ENCODE assay signal across 25 cellular contexts in the genomic region with DNA sequence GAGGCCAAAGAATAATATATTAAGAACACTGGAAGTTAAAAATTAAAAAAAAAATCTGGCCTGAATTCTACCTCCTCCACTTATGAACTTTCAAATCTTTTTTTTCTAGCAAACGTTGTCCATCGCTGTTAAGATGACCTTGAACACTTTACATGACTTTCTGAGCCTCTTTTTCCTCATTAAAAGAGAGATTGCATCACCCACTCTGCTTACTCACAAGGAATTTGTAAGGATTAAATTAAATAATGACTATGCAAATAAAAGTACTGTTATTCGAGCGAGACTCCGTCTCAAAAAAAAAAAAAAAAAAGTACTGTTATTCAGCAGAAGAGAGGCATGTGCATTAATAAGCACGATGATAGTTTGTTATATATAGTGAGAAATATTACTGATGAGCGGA.
DNase-seq lines count a peak whose midpoint lies in the region; ATAC-seq and TF ChIP-seq lines count a peak whose summit lies in the region.
"Had no signal": no experiment of that assay in that cellular context is flagged by ENCODE, and none has a peak within 500 bp of the region (broad histone marks: within the 10 kb centered on the region; RNA-seq: fewer than 3 reads in every experiment).

No MANE protein-coding gene starts in this region.

- H3K27ac Mint-ChIP-seq in mesothelial cell of epicardium, result no peak overlapping the region
- H3K27ac Mint-ChIP-seq: activated B cell treated with CpG ODN at 0.5 μM for 24 hours; CD4-positive, alpha-beta memory T cell; T-helper 2 cell treated with Interferon-gamma antibody and Interleukin-4, amounts not matched to agents 5 μg/mL and 100 μg/mL, for 36 hours had no signal

- ATAC-seq in HG02678 (IDR thresholded peaks at IDR 0.05; ENCODE audit: unreplicated experiment) (no peak), GM21737 (IDR thresholded peaks at IDR 0.05; ENCODE audit: unreplicated experiment) (no peak)
- ATAC-seq: activated T-cell treated with anti-CD3 and anti-CD28 coated beads, Interleukin-2, amount 50 U/mL, for 4 hours had no signal

- H3K27me3 Mint-ChIP-seq in mesothelial cell of epicardium (ENCODE audit: low read depth), result no peaks in the 10 kb centered on the region

- DNase-seq in AG08395 (ENCODE audit: low spot score), result peak; percentile 21
- peak; percentile 64 for DNase-seq in HCEC 1CT
- peak; percentile 18 to 40 for DNase-seq in cardiac fibroblast (ENCODE audit: low read depth in 2 of 2)
- DNase-seq in iris pigment epithelial cell (ENCODE audit: low read depth), result peak; percentile 80
- no peak for DNase-seq in hepatic stellate cell (ENCODE audit: low spot score)
- DNase-seq in mesothelial cell of epicardium (ENCODE audit: low spot score in 2 of 2, unreplicated experiment in 2 of 2), result no peak
- DNase-seq: ACHN; activated B cell treated with CpG ODN at 0.5 μM for 24 hours; activated naive CD4-positive, alpha-beta T cell treated with Interleukin-2 at 50 U/mL for 16 hours; activated T-cell treated with anti-CD3 and anti-CD28 coated beads, Interleukin-2, amount 50 U/mL, for 4 hours; CD4-positive, alpha-beta memory T cell; GF-D8; GOT3; kidney; NCI-H1417; NCI-H2107; NCI-H510A; NK-92 treated with Interleukin-12 subunit alpha and Interleukin-12 subunit beta, amount 100 ng/mL, for 24 hours; nucleus accumbens had no signal

- H3K9me3 Mint-ChIP-seq in mesothelial cell of epicardium, result no peaks in the 10 kb centered on the region
- H3K9me3 Mint-ChIP-seq: activated B cell treated with CpG ODN at 0.5 μM for 24 hours; activated T-cell treated with anti-CD3 and anti-CD28 coated beads, Interleukin-2, amount 50 U/mL, for 4 hours; T-helper 2 cell treated with Interferon-gamma antibody and Interleukin-4, amounts not matched to agents 5 μg/mL and 100 μg/mL, for 36 hours had no signal

- H3K4me1 Mint-ChIP-seq in mesothelial cell of epicardium, result peaks cover 30% of the 10 kb centered on the region
- H3K4me1 Mint-ChIP-seq: activated B cell treated with CpG ODN at 0.5 μM for 24 hours; CD4-positive, alpha-beta memory T cell had no signal

- no peaks in the 10 kb centered on the region for H3K36me3 Mint-ChIP-seq in mesothelial cell of epicardium
- H3K36me3 Mint-ChIP-seq: CD4-positive, alpha-beta memory T cell had no signal

- no peak overlapping the region for H3K4me3 ChIP-seq in cardiac fibroblast (replicated peaks in 1 of 2; ENCODE audit: low read depth in 2 of 2, low read length in 2 of 2)
- H3K4me3 ChIP-seq: ascending aorta, lung, right atrium auricular region had no signal

- no peak for TF ChIP-seq CTCF in cardiac fibroblast (IDR thresholded peaks at IDR 0.05; ENCODE audit: low read depth, low read length)
- no peak for TF ChIP-seq CTCF in mesothelial cell of epicardium (IDR thresholded peaks at IDR 0.05; ENCODE audit: unreplicated experiment)

- H3K4me3 Mint-ChIP-seq in mesothelial cell of epicardium, result no peak overlapping the region
- H3K4me3 Mint-ChIP-seq: activated B cell treated with CpG ODN at 0.5 μM for 24 hours; activated T-cell treated with anti-CD3 and anti-CD28 coated beads, Interleukin-2, amount 50 U/mL, for 4 hours; CD4-positive, alpha-beta memory T cell; T-helper 2 cell treated with Interferon-gamma antibody and Interleukin-4, amounts not matched to agents 5 μg/mL and 100 μg/mL, for 36 hours had no signal

Comparison
In these comparisons a context has a peak if more than half of its experiments do, and no peak if none do; other contexts are left out.
1. DNase-seq: peak in AG08395 (single experiment), HCEC 1CT (single experiment), cardiac fibroblast (2 of 2) and iris pigment epithelial cell (single experiment); none in hepatic stellate cell (single experiment) and mesothelial cell of epicardium (0 of 2).